12 cellular contexts compared by ENCODE assay signal in genomic region chr12:51307655-51308593, GRCh38. TPM values are rescaled to one million over a fixed set of nuclear protein-coding genes. Genes with fewer than 3 reads are reported as not detected.
DNase-seq lines count a peak whose midpoint lies in the region; ATAC-seq and TF ChIP-seq lines count a peak whose summit lies in the region.
"Had no signal": no experiment of that assay in that cellular context is flagged by ENCODE, and none has a peak within 500 bp of the region (broad histone marks: within the 10 kb centered on the region; RNA-seq: fewer than 3 reads in every experiment).

No MANE protein-coding gene starts in this region.

- no peaks in the 10 kb centered on the region for H3K27me3 ChIP-seq in brain microvascular endothelial cell (replicated peaks)
- no peaks in the 10 kb centered on the region for H3K27me3 ChIP-seq in effector memory CD4-positive, alpha-beta T cell (replicated peaks; ENCODE audit: control insufficient read depth, insufficient read depth, low read length, poor library complexity, severe bottlenecking)
- H3K27me3 ChIP-seq in SJCRH30, result no peaks in the 10 kb centered on the region; the same call in 1 of the 2 replicates

- in situ Hi-C loops in brain microvascular endothelial cell (cut with HindIII; ENCODE audit: low pct_ligation_motif_present, low sequenced_read_pairs), result no loop called here

- no peaks in the 10 kb centered on the region for H3K9me3 ChIP-seq in mucosa of descending colon
- H3K9me3 ChIP-seq in effector memory CD4-positive, alpha-beta T cell (ENCODE audit: control insufficient read depth, low read length), result no peaks in the 10 kb centered on the region
- no peaks in the 10 kb centered on the region for H3K9me3 ChIP-seq in SJCRH30 (replicated peaks)

- DNase-seq in AG08396 (ENCODE audit: low spot score), result peak; percentile 83
- DNase-seq in HT1080 (ENCODE audit: low read depth), result peak; percentile 84
- peak; percentile 77 for DNase-seq in brain microvascular endothelial cell
- DNase-seq in mucosa of descending colon, result peak in 1 of 3 donors; percentile 67
- DNase-seq in effector memory CD4-positive, alpha-beta T cell, result no peak
- no peak for DNase-seq in stimulated activated CD4-positive, alpha-beta T cell treated with anti-CD3 and anti-CD28 coated beads, Interleukin-15, amount 100 ng/mL, for 24 hours
- DNase-seq in SJCRH30, result no peak
- DNase-seq in NCI-H2081 treated with DMSO at 0.1 percent for 48 hours (lab: John Stamatoyannopoulos, UW), result no peak
- DNase-seq: activated naive CD4-positive, alpha-beta T cell; DMS79 treated with DMSO at 0.1 percent for 48 hours; kidney had no signal

- peak; percentile 98 for ATAC-seq in mucosa of descending colon

- H3K27ac ChIP-seq in brain microvascular endothelial cell (no peak overlapping the region), SJCRH30 (no peak overlapping the region)
- H3K27ac ChIP-seq in effector memory CD4-positive, alpha-beta T cell (ENCODE audit: insufficient read depth, low read length, poor library complexity, severe bottlenecking), result no peak overlapping the region
- H3K27ac ChIP-seq: KMS-11 had no signal

- H3K4me1 ChIP-seq in mucosa of descending colon (ENCODE audit: low read depth) (peaks cover 16% of the 10 kb centered on the region), SJCRH30 (no peaks in the 10 kb centered on the region)
- peaks cover 19% of the 10 kb centered on the region for H3K4me1 ChIP-seq in effector memory CD4-positive, alpha-beta T cell (ENCODE audit: control insufficient read depth, insufficient read depth, low read length, poor library complexity, severe bottlenecking)

- TF ChIP-seq CTCF in brain microvascular endothelial cell (IDR thresholded peaks at IDR 0.05; ENCODE audit: low read depth, low read length, missing control alignments), result no peak
- TF ChIP-seq CTCF in mucosa of descending colon (IDR thresholded peaks at IDR 0.05), result no peak

- intact Hi-C loops in mucosa of descending colon (cut with DNase I, micrococcal nuclease), result no loop called here

- no peaks in the 10 kb centered on the region for H3K36me3 ChIP-seq in brain microvascular endothelial cell (replicated peaks)
- no peaks in the 10 kb centered on the region for H3K36me3 ChIP-seq in mucosa of descending colon (ENCODE audit: low read depth)
- peaks cover 60% of the 10 kb centered on the region for H3K36me3 ChIP-seq in effector memory CD4-positive, alpha-beta T cell (ENCODE audit: control insufficient read depth, insufficient read depth, low read length)
- H3K36me3 ChIP-seq in SJCRH30, result no peaks in the 10 kb centered on the region

- H3K4me3 ChIP-seq in brain microvascular endothelial cell (ENCODE audit: low read depth, low read length), result no peak overlapping the region
- H3K4me3 ChIP-seq in mucosa of descending colon, result no peak overlapping the region
- H3K4me3 ChIP-seq in effector memory CD4-positive, alpha-beta T cell (ENCODE audit: insufficient read depth, low read depth, low read length, poor library complexity, severe bottlenecking), result no peak overlapping the region
- no peak overlapping the region for H3K4me3 ChIP-seq in SJCRH30

RNA-seq across cellular contexts. Expression of gene BIN2, which starts 16.1 kb away (rescaled TPM):
- 0.06 TPM in 1 of 2 replicates, not detected in the other for total RNA-seq in HT1080 (2014; rRNA removed; shearing (Covaris generic))
- polyA plus RNA-seq in HT1080 (2015; cell fraction: cytosol; rRNA removed), result not detected in 2 replicates
- polyA plus RNA-seq in HT1080 (2015; cell fraction: nucleus; rRNA removed), result not detected in 2 replicates
- 1 to 10 TPM; 5.6 to 9.8 (median 7.3) TPM for total RNA-seq in mucosa of descending colon
- not detected in 2 replicates for total RNA-seq in SJCRH30 (2014; rRNA removed; shearing (Covaris generic))

RNA-seq across cellular contexts. Expression of gene SMAGP, which starts 37.7 kb away (rescaled TPM):
- 30.7 and 51.2 TPM in 2 replicates for total RNA-seq in HT1080 (2014; rRNA removed; shearing (Covaris generic))
- 53.7 and 54.5 TPM in 2 replicates for polyA plus RNA-seq in HT1080 (2015; cell fraction: cytosol; rRNA removed)
- 19.0 and 20.6 TPM in 2 replicates for polyA plus RNA-seq in HT1080 (2015; cell fraction: nucleus; rRNA removed)
- 10 to 100 TPM; 35.0 to 88.6 (median 85.6) TPM for total RNA-seq in mucosa of descending colon
- total RNA-seq in SJCRH30 (2014; rRNA removed; shearing (Covaris generic)), result 0.38 and 1.2 TPM in 2 replicates

RNA-seq across cellular contexts. Expression of gene CELA1, which starts 38.6 kb away (rescaled TPM):
- total RNA-seq in HT1080 (2014; rRNA removed; shearing (Covaris generic)), result not detected in 2 replicates
- not detected in 2 replicates for polyA plus RNA-seq in HT1080 (2015; cell fraction: cytosol; rRNA removed)
- polyA plus RNA-seq in HT1080 (2015; cell fraction: nucleus; rRNA removed), result not detected in 2 replicates
- total RNA-seq in mucosa of descending colon, result not detected
- not detected in 2 replicates for total RNA-seq in SJCRH30 (2014; rRNA removed; shearing (Covaris generic))
- total RNA-seq: kidney had no signal

Comparison
In these comparisons a context has a peak if more than half of its experiments do, and no peak if none do; other contexts are left out.
1. DNase-seq: peak in AG08396 (single experiment), HT1080 (single experiment) and brain microvascular endothelial cell (single experiment); none in effector memory CD4-positive, alpha-beta T cell (0 of 3), stimulated activated CD4-positive, alpha-beta T cell treated with anti-CD3 and anti-CD28 coated beads, Interleukin-15, amount 100 ng/mL, for 24 hours (single experiment), SJCRH30 (0 of 2) and NCI-H2081 treated with DMSO at 0.1 percent for 48 hours (single experiment).
2. RNA of gene SMAGP, which starts 37.7 kb away (total RNA-seq): 35.0 to 88.6 TPM in mucosa of descending colon and 30.7 to 51.2 TPM in HT1080; 0.38 to 1.2 TPM in SJCRH30; every median in the first group is over 10 times any median in the second.